1 cellular context compared by ENCODE assay signal in the genomic region with DNA sequence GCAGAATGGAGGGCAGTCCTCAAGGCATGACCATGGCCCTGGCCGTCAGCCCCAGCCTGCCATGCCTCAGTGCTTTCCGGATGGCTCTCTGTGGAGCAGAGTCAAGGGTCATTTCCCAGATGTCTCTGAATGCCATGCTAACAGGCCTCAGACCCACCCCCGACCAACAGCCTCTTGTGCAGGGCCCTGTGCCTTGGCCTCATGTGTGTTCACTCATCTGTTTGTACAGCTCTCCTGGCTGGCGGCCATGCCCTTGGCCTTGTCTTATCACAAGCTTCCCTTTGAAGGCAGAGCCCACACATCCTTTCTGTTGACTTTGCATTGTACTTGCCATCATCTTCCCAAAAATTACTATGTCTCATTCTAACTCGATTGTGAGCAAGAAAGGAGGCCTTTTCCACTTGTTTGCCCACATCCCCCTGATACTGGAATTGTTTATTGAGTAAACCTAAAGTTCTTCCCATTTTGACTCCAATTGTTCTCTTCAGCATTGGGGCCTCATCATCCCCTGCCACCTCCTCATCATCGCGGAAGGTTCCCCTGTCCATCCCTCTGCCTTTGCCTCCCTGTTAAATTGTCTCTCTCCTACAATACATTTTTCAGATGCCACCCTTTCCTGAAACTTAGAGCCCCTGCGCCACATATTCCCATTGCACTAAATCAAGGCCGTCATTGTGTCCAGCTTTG.
TF ChIP-seq lines count a peak whose summit lies in the region.

No MANE protein-coding gene starts in this region.

TF ChIP-seq in HepG2, 621 proteins besides CTCF, POLR2A, EP300 and RAD21 (continued from another document and continues in another):
- TF ChIP-seq, protein P1, sequence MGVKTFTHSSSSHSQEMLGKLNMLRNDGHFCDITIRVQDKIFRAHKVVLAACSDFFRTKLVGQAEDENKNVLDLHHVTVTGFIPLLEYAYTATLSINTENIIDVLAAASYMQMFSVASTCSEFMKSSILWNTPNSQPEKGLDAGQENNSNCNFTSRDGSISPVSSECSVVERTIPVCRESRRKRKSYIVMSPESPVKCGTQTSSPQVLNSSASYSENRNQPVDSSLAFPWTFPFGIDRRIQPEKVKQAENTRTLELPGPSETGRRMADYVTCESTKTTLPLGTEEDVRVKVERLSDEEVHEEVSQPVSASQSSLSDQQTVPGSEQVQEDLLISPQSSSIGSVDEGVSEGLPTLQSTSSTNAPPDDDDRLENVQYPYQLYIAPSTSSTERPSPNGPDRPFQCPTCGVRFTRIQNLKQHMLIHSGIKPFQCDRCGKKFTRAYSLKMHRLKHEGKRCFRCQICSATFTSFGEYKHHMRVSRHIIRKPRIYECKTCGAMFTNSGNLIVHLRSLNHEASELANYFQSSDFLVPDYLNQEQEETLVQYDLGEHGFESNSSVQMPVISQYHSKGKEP (CRISPR knock-in tag; IDR thresholded peaks at IDR 0.05), result no peak
- TF ChIP-seq, protein P2, sequence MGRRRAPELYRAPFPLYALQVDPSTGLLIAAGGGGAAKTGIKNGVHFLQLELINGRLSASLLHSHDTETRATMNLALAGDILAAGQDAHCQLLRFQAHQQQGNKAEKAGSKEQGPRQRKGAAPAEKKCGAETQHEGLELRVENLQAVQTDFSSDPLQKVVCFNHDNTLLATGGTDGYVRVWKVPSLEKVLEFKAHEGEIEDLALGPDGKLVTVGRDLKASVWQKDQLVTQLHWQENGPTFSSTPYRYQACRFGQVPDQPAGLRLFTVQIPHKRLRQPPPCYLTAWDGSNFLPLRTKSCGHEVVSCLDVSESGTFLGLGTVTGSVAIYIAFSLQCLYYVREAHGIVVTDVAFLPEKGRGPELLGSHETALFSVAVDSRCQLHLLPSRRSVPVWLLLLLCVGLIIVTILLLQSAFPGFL (CRISPR knock-in tag; IDR thresholded peaks at IDR 0.05), result no peak
- TF ChIP-seq, protein P3, sequence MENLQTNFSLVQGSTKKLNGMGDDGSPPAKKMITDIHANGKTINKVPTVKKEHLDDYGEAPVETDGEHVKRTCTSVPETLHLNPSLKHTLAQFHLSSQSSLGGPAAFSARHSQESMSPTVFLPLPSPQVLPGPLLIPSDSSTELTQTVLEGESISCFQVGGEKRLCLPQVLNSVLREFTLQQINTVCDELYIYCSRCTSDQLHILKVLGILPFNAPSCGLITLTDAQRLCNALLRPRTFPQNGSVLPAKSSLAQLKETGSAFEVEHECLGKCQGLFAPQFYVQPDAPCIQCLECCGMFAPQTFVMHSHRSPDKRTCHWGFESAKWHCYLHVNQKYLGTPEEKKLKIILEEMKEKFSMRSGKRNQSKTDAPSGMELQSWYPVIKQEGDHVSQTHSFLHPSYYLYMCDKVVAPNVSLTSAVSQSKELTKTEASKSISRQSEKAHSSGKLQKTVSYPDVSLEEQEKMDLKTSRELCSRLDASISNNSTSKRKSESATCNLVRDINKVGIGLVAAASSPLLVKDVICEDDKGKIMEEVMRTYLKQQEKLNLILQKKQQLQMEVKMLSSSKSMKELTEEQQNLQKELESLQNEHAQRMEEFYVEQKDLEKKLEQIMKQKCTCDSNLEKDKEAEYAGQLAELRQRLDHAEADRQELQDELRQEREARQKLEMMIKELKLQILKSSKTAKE (CRISPR knock-in tag; IDR thresholded peaks at IDR 0.05; ENCODE audit: borderline replicate concordance), result peak; percentile 92
- TF ChIP-seq, protein P4, sequence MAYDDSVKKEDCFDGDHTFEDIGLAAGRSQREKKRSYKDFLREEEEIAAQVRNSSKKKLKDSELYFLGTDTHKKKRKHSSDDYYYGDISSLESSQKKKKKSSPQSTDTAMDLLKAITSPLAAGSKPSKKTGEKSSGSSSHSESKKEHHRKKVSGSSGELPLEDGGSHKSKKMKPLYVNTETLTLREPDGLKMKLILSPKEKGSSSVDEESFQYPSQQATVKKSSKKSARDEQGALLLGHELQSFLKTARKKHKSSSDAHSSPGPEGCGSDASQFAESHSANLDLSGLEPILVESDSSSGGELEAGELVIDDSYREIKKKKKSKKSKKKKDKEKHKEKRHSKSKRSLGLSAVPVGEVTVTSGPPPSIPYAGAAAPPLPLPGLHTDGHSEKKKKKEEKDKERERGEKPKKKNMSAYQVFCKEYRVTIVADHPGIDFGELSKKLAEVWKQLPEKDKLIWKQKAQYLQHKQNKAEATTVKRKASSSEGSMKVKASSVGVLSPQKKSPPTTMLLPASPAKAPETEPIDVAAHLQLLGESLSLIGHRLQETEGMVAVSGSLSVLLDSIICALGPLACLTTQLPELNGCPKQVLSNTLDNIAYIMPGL (CRISPR knock-in tag; IDR thresholded peaks at IDR 0.05; ENCODE audit: borderline replicate concordance in 1 of 2, low read depth in 1 of 2), result peak in 1 of 2 experiments; percentile 58; a peak in 1 of 4 replicates
- no peak for TF ChIP-seq CENPX (CRISPR knock-in tag; IDR thresholded peaks at IDR 0.05)
- no peak for TF ChIP-seq HOXA9 (CRISPR knock-in tag; IDR thresholded peaks at IDR 0.05; ENCODE audit: borderline replicate concordance)
- TF ChIP-seq, protein P5, sequence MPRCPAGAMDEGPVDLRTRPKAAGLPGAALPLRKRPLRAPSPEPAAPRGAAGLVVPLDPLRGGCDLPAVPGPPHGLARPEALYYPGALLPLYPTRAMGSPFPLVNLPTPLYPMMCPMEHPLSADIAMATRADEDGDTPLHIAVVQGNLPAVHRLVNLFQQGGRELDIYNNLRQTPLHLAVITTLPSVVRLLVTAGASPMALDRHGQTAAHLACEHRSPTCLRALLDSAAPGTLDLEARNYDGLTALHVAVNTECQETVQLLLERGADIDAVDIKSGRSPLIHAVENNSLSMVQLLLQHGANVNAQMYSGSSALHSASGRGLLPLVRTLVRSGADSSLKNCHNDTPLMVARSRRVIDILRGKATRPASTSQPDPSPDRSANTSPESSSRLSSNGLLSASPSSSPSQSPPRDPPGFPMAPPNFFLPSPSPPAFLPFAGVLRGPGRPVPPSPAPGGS (CRISPR knock-in tag; IDR thresholded peaks at IDR 0.05), result no peak
- no peak for TF ChIP-seq CC2D1A (CRISPR knock-in tag; IDR thresholded peaks at IDR 0.05)
- no peak for TF ChIP-seq ZNF557 (CRISPR knock-in tag; IDR thresholded peaks at IDR 0.05)
- TF ChIP-seq, protein P6, sequence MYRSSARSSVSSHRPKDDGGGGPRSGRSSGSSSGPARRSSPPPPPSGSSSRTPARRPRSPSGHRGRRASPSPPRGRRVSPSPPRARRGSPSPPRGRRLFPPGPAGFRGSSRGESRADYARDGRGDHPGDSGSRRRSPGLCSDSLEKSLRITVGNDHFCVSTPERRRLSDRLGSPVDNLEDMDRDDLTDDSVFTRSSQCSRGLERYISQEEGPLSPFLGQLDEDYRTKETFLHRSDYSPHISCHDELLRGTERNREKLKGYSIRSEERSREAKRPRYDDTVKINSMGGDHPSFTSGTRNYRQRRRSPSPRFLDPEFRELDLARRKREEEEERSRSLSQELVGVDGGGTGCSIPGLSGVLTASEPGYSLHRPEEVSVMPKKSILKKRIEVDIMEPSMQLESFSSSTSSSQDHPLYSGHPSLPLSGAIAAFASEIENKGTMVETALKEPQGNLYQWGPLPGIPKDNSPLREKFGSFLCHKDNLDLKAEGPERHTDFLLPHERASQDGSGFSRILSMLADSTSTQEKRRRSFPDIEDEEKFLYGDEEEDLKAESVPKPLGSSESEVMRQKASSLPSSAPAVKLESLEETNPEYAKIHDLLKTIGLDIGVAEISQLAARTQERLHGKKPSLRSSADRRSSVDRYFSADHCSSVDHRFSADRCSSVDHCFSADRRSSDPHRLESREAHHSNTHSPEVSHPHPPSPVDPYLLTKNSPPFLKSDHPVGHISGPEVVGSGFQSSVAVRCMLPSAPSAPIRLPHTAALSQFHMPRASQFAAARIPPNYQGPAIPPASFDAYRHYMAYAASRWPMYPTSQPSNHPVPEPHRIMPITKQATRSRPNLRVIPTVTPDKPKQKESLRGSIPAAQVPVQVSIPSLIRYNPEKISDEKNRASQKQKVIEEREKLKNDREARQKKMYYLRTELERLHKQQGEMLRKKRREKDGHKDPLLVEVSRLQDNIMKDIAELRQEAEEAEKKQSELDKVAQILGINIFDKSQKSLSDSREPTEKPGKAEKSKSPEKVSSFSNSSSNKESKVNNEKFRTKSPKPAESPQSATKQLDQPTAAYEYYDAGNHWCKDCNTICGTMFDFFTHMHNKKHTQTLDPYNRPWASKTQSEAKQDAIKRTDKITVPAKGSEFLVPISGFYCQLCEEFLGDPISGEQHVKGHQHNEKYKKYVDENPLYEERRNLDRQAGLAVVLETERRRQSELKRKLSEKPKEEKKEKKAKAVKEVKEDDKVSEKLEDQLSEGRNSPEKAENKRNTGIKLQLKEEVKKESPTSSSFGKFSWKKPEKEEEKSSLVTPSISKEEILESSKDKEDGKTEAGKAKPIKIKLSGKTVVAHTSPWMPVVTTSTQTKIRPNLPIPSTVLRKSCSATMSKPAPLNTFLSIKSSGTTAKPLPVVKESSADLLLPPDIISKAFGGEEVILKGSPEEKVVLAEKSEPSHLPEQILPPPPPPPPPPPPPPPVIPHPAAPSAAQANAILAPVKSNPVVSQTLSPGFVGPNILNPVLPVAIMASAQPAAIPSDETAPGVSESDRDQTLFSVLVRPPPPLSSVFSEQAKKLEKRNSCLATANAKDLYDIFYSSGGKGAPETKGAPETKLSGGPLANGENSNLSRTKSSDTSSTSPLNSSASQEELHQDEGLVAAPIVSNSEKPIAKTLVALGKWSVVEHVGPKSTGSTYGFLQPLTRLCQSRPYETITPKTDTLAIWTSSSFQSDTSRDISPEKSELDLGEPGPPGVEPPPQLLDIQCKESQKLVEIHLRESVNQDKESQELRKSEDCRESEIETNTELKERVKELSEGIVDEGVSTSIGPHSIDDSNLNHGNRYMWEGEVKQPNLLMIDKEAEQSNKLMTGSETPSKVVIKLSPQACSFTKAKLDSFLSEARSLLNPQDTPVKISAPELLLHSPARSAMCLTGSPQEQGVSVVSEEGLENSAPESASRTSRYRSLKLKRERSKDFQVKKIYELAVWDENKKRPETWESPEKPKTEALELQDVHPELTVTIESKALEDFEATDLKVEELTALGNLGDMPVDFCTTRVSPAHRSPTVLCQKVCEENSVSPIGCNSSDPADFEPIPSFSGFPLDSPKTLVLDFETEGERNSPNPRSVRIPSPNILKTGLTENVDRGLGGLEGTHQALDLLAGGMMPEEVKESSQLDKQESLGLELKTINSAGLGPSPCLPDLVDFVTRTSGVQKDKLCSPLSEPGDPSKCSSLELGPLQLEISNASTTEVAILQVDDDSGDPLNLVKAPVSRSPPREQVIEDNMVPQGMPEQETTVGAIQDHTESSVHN (CRISPR knock-in tag; IDR thresholded peaks at IDR 0.05), result no peak
- 0 out of 2 replicates have a peak, but pooled peaks have one; percentile 45 for TF ChIP-seq SALL2 (CRISPR knock-in tag; IDR thresholded peaks at IDR 0.05)
- TF ChIP-seq ZNF33B (CRISPR knock-in tag; IDR thresholded peaks at IDR 0.05), result no peak
- TF ChIP-seq, protein P7, sequence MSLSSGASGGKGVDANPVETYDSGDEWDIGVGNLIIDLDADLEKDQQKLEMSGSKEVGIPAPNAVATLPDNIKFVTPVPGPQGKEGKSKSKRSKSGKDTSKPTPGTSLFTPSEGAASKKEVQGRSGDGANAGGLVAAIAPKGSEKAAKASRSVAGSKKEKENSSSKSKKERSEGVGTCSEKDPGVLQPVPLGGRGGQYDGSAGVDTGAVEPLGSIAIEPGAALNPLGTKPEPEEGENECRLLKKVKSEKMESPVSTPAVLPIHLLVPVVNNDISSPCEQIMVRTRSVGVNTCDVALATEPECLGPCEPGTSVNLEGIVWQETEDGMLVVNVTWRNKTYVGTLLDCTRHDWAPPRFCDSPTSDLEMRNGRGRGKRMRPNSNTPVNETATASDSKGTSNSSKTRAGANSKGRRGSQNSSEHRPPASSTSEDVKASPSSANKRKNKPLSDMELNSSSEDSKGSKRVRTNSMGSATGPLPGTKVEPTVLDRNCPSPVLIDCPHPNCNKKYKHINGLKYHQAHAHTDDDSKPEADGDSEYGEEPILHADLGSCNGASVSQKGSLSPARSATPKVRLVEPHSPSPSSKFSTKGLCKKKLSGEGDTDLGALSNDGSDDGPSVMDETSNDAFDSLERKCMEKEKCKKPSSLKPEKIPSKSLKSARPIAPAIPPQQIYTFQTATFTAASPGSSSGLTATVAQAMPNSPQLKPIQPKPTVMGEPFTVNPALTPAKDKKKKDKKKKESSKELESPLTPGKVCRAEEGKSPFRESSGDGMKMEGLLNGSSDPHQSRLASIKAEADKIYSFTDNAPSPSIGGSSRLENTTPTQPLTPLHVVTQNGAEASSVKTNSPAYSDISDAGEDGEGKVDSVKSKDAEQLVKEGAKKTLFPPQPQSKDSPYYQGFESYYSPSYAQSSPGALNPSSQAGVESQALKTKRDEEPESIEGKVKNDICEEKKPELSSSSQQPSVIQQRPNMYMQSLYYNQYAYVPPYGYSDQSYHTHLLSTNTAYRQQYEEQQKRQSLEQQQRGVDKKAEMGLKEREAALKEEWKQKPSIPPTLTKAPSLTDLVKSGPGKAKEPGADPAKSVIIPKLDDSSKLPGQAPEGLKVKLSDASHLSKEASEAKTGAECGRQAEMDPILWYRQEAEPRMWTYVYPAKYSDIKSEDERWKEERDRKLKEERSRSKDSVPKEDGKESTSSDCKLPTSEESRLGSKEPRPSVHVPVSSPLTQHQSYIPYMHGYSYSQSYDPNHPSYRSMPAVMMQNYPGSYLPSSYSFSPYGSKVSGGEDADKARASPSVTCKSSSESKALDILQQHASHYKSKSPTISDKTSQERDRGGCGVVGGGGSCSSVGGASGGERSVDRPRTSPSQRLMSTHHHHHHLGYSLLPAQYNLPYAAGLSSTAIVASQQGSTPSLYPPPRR (CRISPR knock-in tag; IDR thresholded peaks at IDR 0.05; ENCODE audit: borderline replicate concordance), result peak; percentile 86
- TF ChIP-seq ZMYM4 (CRISPR knock-in tag; IDR thresholded peaks at IDR 0.05), result peak; percentile 70
- TF ChIP-seq ZNF772 (CRISPR knock-in tag; IDR thresholded peaks at IDR 0.05), result no peak
- TF ChIP-seq ZNF331 (CRISPR knock-in tag; IDR thresholded peaks at IDR 0.05), result peak; percentile 49; the same call in 1 of the 2 replicates
- no peak for TF ChIP-seq AGO2 (optimal IDR thresholded peaks at IDR 0.05; ENCODE audit: low read depth, low read length)
- TF ChIP-seq, protein P8, sequence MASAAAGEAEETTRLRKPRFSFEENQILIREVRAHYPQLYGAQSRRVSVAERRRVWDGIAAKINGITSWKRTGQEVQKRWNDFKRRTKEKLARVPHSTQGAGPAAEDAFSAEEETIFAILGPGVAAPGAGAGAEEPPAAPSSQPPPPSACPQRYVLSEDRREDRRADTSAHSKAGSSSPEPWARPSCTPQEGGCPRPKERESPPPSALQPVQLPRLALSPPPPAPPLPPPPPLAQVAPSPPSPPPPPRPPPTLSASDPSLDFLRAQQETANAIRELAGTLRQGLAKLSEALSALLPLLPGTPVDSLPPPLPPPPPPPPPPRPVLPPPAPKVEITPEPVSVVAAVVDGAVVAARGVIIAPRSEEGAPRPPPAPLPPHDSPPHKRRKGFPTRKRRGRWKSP (CRISPR knock-in tag; IDR thresholded peaks at IDR 0.05), result peak; percentile 39; the same call in 1 of the 2 replicates
- TF ChIP-seq ZBTB7B (CRISPR knock-in tag; IDR thresholded peaks at IDR 0.05), result peak; percentile 42; the same call in 1 of the 2 replicates
- TF ChIP-seq CBX5 (CRISPR knock-in tag; IDR thresholded peaks at IDR 0.05; ENCODE audit: borderline replicate concordance), result 0 out of 2 replicates have a peak, but pooled peaks have one; percentile 39
- no peak for TF ChIP-seq ZNF569 (CRISPR knock-in tag; IDR thresholded peaks at IDR 0.05; ENCODE audit: borderline replicate concordance)
- peak; percentile 78 for TF ChIP-seq NFIC (IDR thresholded peaks at IDR 0.05; ENCODE audit: low read length)
- TF ChIP-seq MEIS1 (CRISPR knock-in tag; IDR thresholded peaks at IDR 0.05; ENCODE audit: borderline replicate concordance), result no peak; the same call in 1 of the 2 replicates
